ENCODE assay signal across 12 cellular contexts in genomic region chr9:88400021-88400420, GRCh38. TPM values are rescaled to one million over a fixed set of nuclear protein-coding genes. Genes with fewer than 3 reads are reported as not detected.
DNase-seq lines count a peak whose midpoint lies in the region; ATAC-seq, FAIRE-seq and TF ChIP-seq lines count a peak whose summit lies in the region.
"Had no signal": no experiment of that assay in that cellular context is flagged by ENCODE, and none has a peak within 500 bp of the region (broad histone marks: within the 10 kb centered on the region; RNA-seq: fewer than 3 reads in every experiment).

No MANE protein-coding gene starts in this region.

- H3K4me1 ChIP-seq in small intestine (ENCODE audit: control insufficient read depth in 2 of 2, insufficient read depth in 1 of 2, low read depth in 1 of 2, low read length in 1 of 2): peaks cover 0 to 3% of the 10 kb centered on the region in 2 donors

- no peak overlapping the region for H3K4me3 ChIP-seq in epithelial cell of esophagus (ENCODE audit: low read length)
- no peak overlapping the region for H3K4me3 ChIP-seq in small intestine (ENCODE audit: low read depth in 1 of 2, low read length in 2 of 2)

- no peak overlapping the region for H3K27ac ChIP-seq in small intestine (ENCODE audit: low read depth in 1 of 2, low read length in 1 of 2)
- H3K27ac ChIP-seq: neutrophil had no signal

- peak; percentile 34 for DNase-seq in ELF-1 (ENCODE audit: low read depth, low spot score)
- DNase-seq in RPMI7951 (ENCODE audit: low read depth): peak; percentile 61
- peak; percentile 64 for DNase-seq in epithelial cell of esophagus (ENCODE audit: low read depth)
- no peak for DNase-seq in osteocyte (ENCODE audit: extremely low spot score, unreplicated experiment)
- DNase-seq in putamen (ENCODE audit: low spot score): no peak
- DNase-seq in small intestine: no peak
- DNase-seq: DMS 273 treated with DMSO at 0.1 percent for 48 hours; stimulated activated CD4-positive, alpha-beta T cell treated with anti-CD3 and anti-CD28 coated beads, Interleukin-4, amount 100 ng/mL, for 1 hour had no signal

- H3K9me3 ChIP-seq in small intestine (ENCODE audit: control insufficient read depth, low read depth): no peaks in the 10 kb centered on the region
- H3K9me3 ChIP-seq: neutrophil had no signal

- FAIRE-seq in small intestine (lab: Jason Lieb, UNC): no peak

- H3K4me3 Mint-ChIP-seq in osteocyte (ENCODE audit: unreplicated experiment): no peak overlapping the region
- no peak overlapping the region for H3K4me3 Mint-ChIP-seq in stimulated activated memory B cell treated with anti-CD40 and anti-IgM and Interleukin-4, amounts not matched to agents 10 μg/mL and 1 μg/mL and 100 μg/mL, for 72 hours

- peak overlapping the region; percentile 61 for H3K27ac Mint-ChIP-seq in osteocyte (ENCODE audit: unreplicated experiment)
- H3K27ac Mint-ChIP-seq in stimulated activated memory B cell treated with anti-CD40 and anti-IgM and Interleukin-4, amounts not matched to agents 10 μg/mL and 1 μg/mL and 100 μg/mL, for 72 hours: no peak overlapping the region

- no peaks in the 10 kb centered on the region for H3K27me3 Mint-ChIP-seq in osteocyte (ENCODE audit: unreplicated experiment)
- H3K27me3 Mint-ChIP-seq in stimulated activated memory B cell treated with anti-CD40 and anti-IgM and Interleukin-4, amounts not matched to agents 10 μg/mL and 1 μg/mL and 100 μg/mL, for 72 hours: no peaks in the 10 kb centered on the region

- TF ChIP-seq CTCF in epithelial cell of esophagus (IDR thresholded peaks at IDR 0.05; ENCODE audit: insufficient read depth, low read depth, low read length, missing control alignments) (no peak), osteocyte (IDR thresholded peaks at IDR 0.05) (no peak)

- peaks cover 40% of the 10 kb centered on the region for H3K4me1 Mint-ChIP-seq in osteocyte (ENCODE audit: unreplicated experiment)
- peaks cover 17% of the 10 kb centered on the region for H3K4me1 Mint-ChIP-seq in stimulated activated memory B cell treated with anti-CD40 and anti-IgM and Interleukin-4, amounts not matched to agents 10 μg/mL and 1 μg/mL and 100 μg/mL, for 72 hours

- H3K36me3 ChIP-seq in small intestine (ENCODE audit: control insufficient read depth in 2 of 2, insufficient read depth in 2 of 2, low read length in 2 of 2): no peaks in the 10 kb centered on the region
- H3K36me3 ChIP-seq: neutrophil had no signal

- no peaks in the 10 kb centered on the region for H3K9me3 Mint-ChIP-seq in osteocyte (ENCODE audit: unreplicated experiment)
- H3K9me3 Mint-ChIP-seq in stimulated activated memory B cell treated with anti-CD40 and anti-IgM and Interleukin-4, amounts not matched to agents 10 μg/mL and 1 μg/mL and 100 μg/mL, for 72 hours: no peaks in the 10 kb centered on the region

- no peaks in the 10 kb centered on the region for H3K27me3 ChIP-seq in small intestine (ENCODE audit: control insufficient read depth in 2 of 2, insufficient read depth in 2 of 2, low read length in 2 of 2)
- H3K27me3 ChIP-seq: neutrophil had no signal

- 69 to 81% (median 77%) methylated on average over 3 of the region's 3 CpGs for WGBS in small intestine, 3 donors

- no peak for ATAC-seq in stimulated activated memory B cell treated with anti-CD40 and anti-IgM and Interleukin-4, amounts not matched to agents 10 μg/mL and 1 μg/mL and 100 μg/mL, for 72 hours
- ATAC-seq in GM19328 (IDR thresholded peaks at IDR 0.05; ENCODE audit: unreplicated experiment): no peak
- ATAC-seq: activated CD4-positive, CD25-positive, alpha-beta regulatory T cell treated with anti-CD3 and anti-CD28 coated beads, Interleukin-2, amount 50 U/mL, for 24 hours had no signal

- peaks cover 7% of the 10 kb centered on the region for H3K36me3 Mint-ChIP-seq in osteocyte (ENCODE audit: unreplicated experiment)
- H3K36me3 Mint-ChIP-seq in stimulated activated memory B cell treated with anti-CD40 and anti-IgM and Interleukin-4, amounts not matched to agents 10 μg/mL and 1 μg/mL and 100 μg/mL, for 72 hours: peaks cover 18% of the 10 kb centered on the region

RNA-seq across cellular contexts. Expression of gene SPIN1, which starts 11.8 kb away (rescaled TPM):
- 63.5 and 75.9 TPM in 2 replicates for total RNA-seq in RPMI7951 (2014; rRNA removed; shearing (Covaris generic))
- 115 and 121 TPM in 2 replicates for total RNA-seq in osteocyte
- polyA plus RNA-seq in small intestine: 10 to 100 TPM; 22.1 to 24.9 (median 23.8) TPM

Comparison
In these comparisons a context has a peak if more than half of its experiments do, and no peak if none do; other contexts are left out.
1. DNase-seq: peak in ELF-1 (single experiment), RPMI7951 (single experiment) and epithelial cell of esophagus (single experiment); none in osteocyte (single experiment), putamen (single experiment) and small intestine (single experiment).